In the genomic region with DNA sequence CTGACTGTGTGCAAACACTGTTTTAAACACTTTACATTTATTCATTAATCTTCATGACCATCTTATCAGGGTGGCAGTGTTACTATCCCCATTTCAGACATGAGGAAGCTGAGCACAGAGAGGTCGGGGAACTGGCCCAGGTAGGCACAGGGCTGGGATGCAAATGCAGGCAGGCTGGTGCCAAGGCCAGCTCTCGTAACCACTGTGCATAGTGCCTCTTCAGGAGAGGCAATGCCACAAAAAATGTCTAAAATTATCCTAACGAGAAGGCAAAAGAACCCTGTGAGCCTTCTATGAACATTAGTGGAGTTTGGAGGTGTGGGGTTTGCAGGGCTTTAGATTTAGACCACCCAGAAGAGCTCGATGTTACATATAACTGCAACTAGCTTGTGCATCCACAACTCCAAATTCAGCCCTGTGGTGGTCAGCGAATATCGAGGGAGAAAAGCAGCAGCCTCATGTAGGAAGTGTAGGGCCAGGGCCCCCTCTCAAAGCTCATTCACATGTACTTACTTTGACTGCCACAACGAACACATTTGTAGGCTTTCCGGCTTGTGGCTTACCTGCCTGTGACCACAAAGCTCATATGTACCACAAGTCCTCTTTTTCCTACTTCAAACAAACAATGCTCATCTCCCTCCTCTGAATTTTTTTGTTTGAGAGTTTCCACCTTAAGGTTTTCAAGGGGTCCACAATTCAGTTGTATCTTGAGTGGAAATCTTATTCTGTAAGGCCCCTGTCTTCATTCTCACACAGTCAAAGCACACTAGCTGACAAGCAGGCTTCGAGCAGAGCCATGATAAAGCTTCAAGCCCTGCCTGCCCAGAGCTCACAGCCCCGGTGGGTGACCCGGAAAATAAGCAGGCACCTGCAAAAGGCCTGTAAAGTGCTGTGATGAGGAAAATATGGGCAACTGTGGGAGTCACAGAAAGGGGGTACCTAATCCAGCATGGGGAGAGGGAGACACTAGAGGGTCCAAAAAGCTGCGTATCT, we compare ENCODE assay signal across 12 cellular contexts.
A peak's percentile ranks its signal among the peaks of the same experiment; 100 is the strongest.
DNase-seq lines count a peak whose midpoint lies in the region; ATAC-seq and TF ChIP-seq lines count a peak whose summit lies in the region.
"Had no signal": no experiment of that assay in that cellular context is flagged by ENCODE, and none has a peak within 500 bp of the region (broad histone marks: within the 10 kb centered on the region; RNA-seq: fewer than 3 reads in every experiment).

No MANE protein-coding gene starts in this region.

- WGBS in thymus: 11% methylated on average over 12 of the region's 12 CpGs

- peaks cover 33% of the 10 kb centered on the region for H3K4me1 ChIP-seq in thymus (ENCODE audit: control insufficient read depth, insufficient read depth, low read length)

- H3K27me3 ChIP-seq in thymus (ENCODE audit: control insufficient read depth, insufficient read depth): peaks cover 3% of the 10 kb centered on the region
- H3K27me3 ChIP-seq: dorsolateral prefrontal cortex had no signal

- peak overlapping the region; percentile 71 for H3K27ac ChIP-seq in thymus (ENCODE audit: low read depth)
- H3K27ac ChIP-seq: dorsolateral prefrontal cortex had no signal

- H3K36me3 ChIP-seq in thymus (ENCODE audit: control insufficient read depth, insufficient read depth): no peaks in the 10 kb centered on the region

- H3K27ac Mint-ChIP-seq in effector memory CD8-positive, alpha-beta T cell: peak overlapping the region; percentile 36 to 48
- no peak overlapping the region for H3K27ac Mint-ChIP-seq in nephron progenitor cell

- peak overlapping the region; percentile 1 for H3K4me3 ChIP-seq in thymus (ENCODE audit: low read length)
- H3K4me3 ChIP-seq: dorsolateral prefrontal cortex had no signal

- no peak for TF ChIP-seq CTCF in nephron progenitor cell (IDR thresholded peaks at IDR 0.05)

- peaks cover 0 to 20% of the 10 kb centered on the region in 2 donors for H3K27me3 Mint-ChIP-seq in effector memory CD8-positive, alpha-beta T cell
- H3K27me3 Mint-ChIP-seq in nephron progenitor cell (ENCODE audit: low read depth, poor library complexity): peaks cover 4% of the 10 kb centered on the region

- H3K9me3 Mint-ChIP-seq in effector memory CD8-positive, alpha-beta T cell: no peaks in the 10 kb centered on the region
- no peaks in the 10 kb centered on the region for H3K9me3 Mint-ChIP-seq in nephron progenitor cell
- H3K9me3 Mint-ChIP-seq: neural crest cell had no signal

- peak; percentile 96 for ATAC-seq in effector memory CD8-positive, alpha-beta T cell (replicated peaks)

- no peaks in the 10 kb centered on the region for H3K9me3 ChIP-seq in thymus (ENCODE audit: control insufficient read depth)

- H3K4me1 Mint-ChIP-seq in effector memory CD8-positive, alpha-beta T cell (ENCODE audit: low read depth in 2 of 2): peaks cover 23 to 33% of the 10 kb centered on the region in 2 donors
- H3K4me1 Mint-ChIP-seq in nephron progenitor cell: peaks cover 54% of the 10 kb centered on the region

- DNase-seq in activated gamma-delta T cell treated with Interleukin-2 at 50 U/mL for 16 hours (peak; percentile 56), activated gamma-delta T cell (lab: John Stamatoyannopoulos, UW) (no peak), SKM-1 (lab: John Stamatoyannopoulos, UW; ENCODE audit: unreplicated experiment) (no peak), nephron progenitor cell (no peak), NCI-H128 (lab: John Stamatoyannopoulos, UW; ENCODE audit: unreplicated experiment) (no peak)
- peak; percentile 68 for DNase-seq in activated CD8-positive, alpha-beta memory T cell treated with anti-CD3 and anti-CD28 coated beads for 24 hours
- peak; percentile 35 to 43 (median 40) for DNase-seq in effector memory CD8-positive, alpha-beta T cell
- DNase-seq: dorsolateral prefrontal cortex, GOT3, NCI-H446 treated with DMSO at 0.1 percent for 48 hours had no signal

- H3K36me3 Mint-ChIP-seq in effector memory CD8-positive, alpha-beta T cell (ENCODE audit: insufficient read depth): no peaks in the 10 kb centered on the region
- H3K36me3 Mint-ChIP-seq in nephron progenitor cell (ENCODE audit: low read depth): no peaks in the 10 kb centered on the region

- H3K4me3 Mint-ChIP-seq in effector memory CD8-positive, alpha-beta T cell: peak overlapping the region; percentile 61 to 64
- no peak overlapping the region for H3K4me3 Mint-ChIP-seq in nephron progenitor cell
- H3K4me3 Mint-ChIP-seq: neural crest cell had no signal

Comparison
In these comparisons a context has a peak if more than half of its experiments do, and no peak if none do; other contexts are left out.
1. DNase-seq: peak in activated gamma-delta T cell treated with Interleukin-2 at 50 U/mL for 16 hours (single experiment), activated CD8-positive, alpha-beta memory T cell treated with anti-CD3 and anti-CD28 coated beads for 24 hours (single experiment) and effector memory CD8-positive, alpha-beta T cell (3 of 3); none in activated gamma-delta T cell (single experiment), SKM-1 (single experiment), nephron progenitor cell (single experiment) and NCI-H128 (single experiment).